Comparison of ENCODE assay signal across 20 cellular contexts in genomic region chr1:93257889-93258288, GRCh38.
DNase-seq lines count a peak whose midpoint lies in the region; ATAC-seq, FAIRE-seq and TF ChIP-seq lines count a peak whose summit lies in the region.
"Had no signal": no experiment of that assay in that cellular context is flagged by ENCODE, and none has a peak within 500 bp of the region (broad histone marks: within the 10 kb centered on the region; RNA-seq: fewer than 3 reads in every experiment).

No MANE protein-coding gene starts in this region.

- H3K36me3 ChIP-seq in HepG2 (replicated peaks in 1 of 2; ENCODE audit: control insufficient read depth in 1 of 2, insufficient read depth in 2 of 2, low read length in 2 of 2) (peaks cover 0 to 7% of the 10 kb centered on the region in 2 experiments; a peak in 2 of 5 replicates), right lobe of liver (no peaks in the 10 kb centered on the region)
- H3K36me3 ChIP-seq: BE2C had no signal

- peaks cover 5% of the 10 kb centered on the region for H3K4me1 Mint-ChIP-seq in WTC11
- H3K4me1 Mint-ChIP-seq: T-cell had no signal

- DNase-seq in HepG2 (ENCODE audit: low spot score) (no peak), right lobe of liver (no peak), WTC11 (ENCODE audit: low spot score) (no peak), kidney glomerular epithelial cell (lab: John Stamatoyannopoulos, UW) (peak; percentile 37)
- DNase-seq in activated CD4-positive, alpha-beta T cell treated with anti-CD3 and anti-CD28 coated beads for 4 hours: no peak
- DNase-seq: BE2C, DMS53, H7, MM.1S, NCI-H1048, NCI-H1417 treated with DMSO at 0.1 percent for 48 hours, NCI-H187 treated with DMSO at 0.1 percent for 48 hours, NCI-H2171, NCI-H526, T-cell had no signal

- H3K4me1 ChIP-seq in HepG2 (ENCODE audit: insufficient read depth, low read length): peaks cover 6% of the 10 kb centered on the region
- no peaks in the 10 kb centered on the region for H3K4me1 ChIP-seq in right lobe of liver
- H3K4me1 ChIP-seq: BE2C had no signal

- ATAC-seq in HepG2 (no peak), right lobe of liver (no peak), WTC11 (no peak), HG03469 (IDR thresholded peaks at IDR 0.05; ENCODE audit: unreplicated experiment) (no peak), GM18858 (IDR thresholded peaks at IDR 0.05; ENCODE audit: unreplicated experiment) (no peak)
- ATAC-seq: K562, SK-N-SH treated with all-trans-retinoic acid at 6 μM for 48 hours, T-cell had no signal

- no peak for TF ChIP-seq CTCF in HepG2 (CRISPR knock-in tag; IDR thresholded peaks at IDR 0.05)
- no peak for TF ChIP-seq CTCF in right lobe of liver (IDR thresholded peaks at IDR 0.05)
- TF ChIP-seq CTCF in WTC11 (IDR thresholded peaks at IDR 0.05): no peak

- FAIRE-seq in HepG2 (lab: Jason Lieb, UNC): no peak
- FAIRE-seq: D721Med, K562 had no signal

- no peaks in the 10 kb centered on the region for H4K20me1 ChIP-seq in HepG2 (ENCODE audit: insufficient read depth, low read length)

- H2AFZ ChIP-seq in HepG2 (ENCODE audit: low read length): no peak overlapping the region

- intact Hi-C loops in HepG2 (cut with micrococcal nuclease; ENCODE audit: unreplicated experiment) (no loop called here), right lobe of liver (cut with DNase I) (no loop called here)

- H3K79me2 ChIP-seq in HepG2 (ENCODE audit: insufficient read depth, low read length): no peaks in the 10 kb centered on the region

- H3K4me3 Mint-ChIP-seq in WTC11: no peak overlapping the region
- H3K4me3 Mint-ChIP-seq: T-cell had no signal

- peaks cover 20% of the 10 kb centered on the region for H3K9me3 Mint-ChIP-seq in WTC11

- CTCF ChIA-PET in HepG2 (lab: Yijun Ruan, JAX; ENCODE audit: low intra/inter-chr PET ratio, low total read pairs): no interaction called here
- CTCF ChIA-PET in WTC11 (lab: Charles Lee): no interaction called here

- H3K9ac ChIP-seq in HepG2 (ENCODE audit: insufficient read depth, low read depth, low read length): no peak overlapping the region

- no peak for TF ChIP-seq RAD21 in HepG2 (CRISPR knock-in tag; IDR thresholded peaks at IDR 0.05)

- H3K36me3 Mint-ChIP-seq in WTC11: peaks cover 25% of the 10 kb centered on the region

- no TSS peak for BruUV-seq in HepG2 (replicated peaks; lab: Mats Ljungman, UMichigan)

- peaks cover 12% of the 10 kb centered on the region for H3K9me3 ChIP-seq in HepG2 (ENCODE audit: low read length)
- no peaks in the 10 kb centered on the region for H3K9me3 ChIP-seq in right lobe of liver
- H3K9me3 ChIP-seq: BE2C had no signal

- H3K27ac Mint-ChIP-seq in WTC11: no peak overlapping the region
- H3K27ac Mint-ChIP-seq: T-cell had no signal

- no peaks in the 10 kb centered on the region; a peak in 1 of 5 replicates for H3K27me3 ChIP-seq in HepG2 (ENCODE audit: control insufficient read depth in 1 of 2, insufficient read depth in 2 of 2, low read length in 2 of 2)
- no peaks in the 10 kb centered on the region for H3K27me3 ChIP-seq in right lobe of liver
- H3K27me3 ChIP-seq: BE2C had no signal

- POLR2A ChIA-PET in HepG2 (lab: Yijun Ruan, JAX): interaction anchor here (1.5 kb wide), 1 partner anchor 18 kb away, joined by 5 read pairs; no protein-coding TSS in a partner anchor
- POLR2A ChIA-PET in WTC11 (lab: Charles Lee): no interaction called here

- in situ Hi-C loops in HepG2 (cut with HindIII; ENCODE audit: extremely low pct_ligation_motif_present, low pct_unique_long_range_greater_than_20kb): no loop called here

- H3K27me3 Mint-ChIP-seq in WTC11 (ENCODE audit: low read depth): no peaks in the 10 kb centered on the region; the same call in 1 of the 2 replicates
- H3K27me3 Mint-ChIP-seq: T-cell had no signal

- no peak overlapping the region for H3K4me3 ChIP-seq in HepG2 (replicated peaks in 1 of 3; ENCODE audit: insufficient read depth in 1 of 3, low read depth in 2 of 3, low read length in 3 of 3)
- no peak overlapping the region for H3K4me3 ChIP-seq in right lobe of liver
- H3K4me3 ChIP-seq: K562 had no signal

- no peak for TF ChIP-seq POLR2A in HepG2 (IDR thresholded peaks at IDR 0.05; ENCODE audit: insufficient read depth in 1 of 2, low read depth in 2 of 2, low read length in 2 of 2)
- TF ChIP-seq POLR2A in right lobe of liver (IDR thresholded peaks at IDR 0.05): no peak

- H3K4me2 ChIP-seq in HepG2 (ENCODE audit: low read depth, low read length): no peak overlapping the region

- no peak overlapping the region for H3K27ac ChIP-seq in HepG2 (ENCODE audit: extremely low read length, insufficient read depth, low read length)
- H3K27ac ChIP-seq in right lobe of liver: no peak overlapping the region

- TF ChIP-seq EP300 in HepG2 (IDR thresholded peaks at IDR 0.05; ENCODE audit: low read depth in 2 of 2, low read length in 2 of 2) (no peak), HepG2 (CRISPR knock-in tag; IDR thresholded peaks at IDR 0.05; ENCODE audit: borderline replicate concordance) (no peak)

TF ChIP-seq in HepG2, 621 proteins besides CTCF, POLR2A, EP300 and RAD21:
- TF ChIP-seq, protein P1, sequence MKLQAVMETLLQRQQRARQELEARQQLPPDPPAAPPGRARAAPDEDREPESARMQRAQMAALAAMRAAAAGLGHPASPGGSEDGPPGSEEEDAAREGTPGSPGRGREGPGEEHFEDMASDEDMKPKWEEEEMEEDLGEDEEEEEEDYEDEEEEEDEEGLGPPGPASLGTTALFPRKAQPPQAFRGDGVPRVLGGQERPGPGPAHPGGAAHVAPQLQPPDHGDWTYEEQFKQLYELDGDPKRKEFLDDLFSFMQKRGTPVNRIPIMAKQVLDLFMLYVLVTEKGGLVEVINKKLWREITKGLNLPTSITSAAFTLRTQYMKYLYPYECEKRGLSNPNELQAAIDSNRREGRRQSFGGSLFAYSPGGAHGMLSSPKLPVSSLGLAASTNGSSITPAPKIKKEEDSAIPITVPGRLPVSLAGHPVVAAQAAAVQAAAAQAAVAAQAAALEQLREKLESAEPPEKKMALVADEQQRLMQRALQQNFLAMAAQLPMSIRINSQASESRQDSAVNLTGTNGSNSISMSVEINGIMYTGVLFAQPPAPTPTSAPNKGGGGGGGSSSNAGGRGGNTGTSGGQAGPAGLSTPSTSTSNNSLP (IDR thresholded peaks at IDR 0.05; ENCODE audit: low read depth, low read length): 0 out of 2 replicates have a peak, but pooled peaks have one; percentile 23
- TF ChIP-seq ZNF775 (CRISPR knock-in tag; IDR thresholded peaks at IDR 0.05; ENCODE audit: borderline replicate concordance): no peak

TF ChIP-seq in WTC11, 78 proteins besides CTCF, POLR2A, EP300 and RAD21:
- TF ChIP-seq SMAD4 (CRISPR knock-in tag; IDR thresholded peaks at IDR 0.05) (no peak), HMGA2 (CRISPR knock-in tag; IDR thresholded peaks at IDR 0.05) (peak; percentile 97)
